In genomic region chr6:27630727-27631613, GRCh38 we compare ENCODE assay signal across 1 cellular context.
TF ChIP-seq lines count a peak whose summit lies in the region.

No MANE protein-coding gene starts in this region.

TF ChIP-seq in HepG2, 621 proteins besides CTCF, POLR2A, EP300 and RAD21 (continued from another document and continues in another):
- no peak for TF ChIP-seq MLXIP (CRISPR knock-in tag; IDR thresholded peaks at IDR 0.05; ENCODE audit: borderline replicate concordance)
- peak; percentile 66; the same call in 1 of the 2 replicates for TF ChIP-seq REPIN1 (CRISPR knock-in tag; IDR thresholded peaks at IDR 0.05; ENCODE audit: borderline replicate concordance, low read depth)
- TF ChIP-seq ZNF75D (CRISPR knock-in tag; IDR thresholded peaks at IDR 0.05; ENCODE audit: borderline replicate concordance), result peak; percentile 90; the same call in 1 of the 2 replicates
- no peak for TF ChIP-seq FOSL1 (CRISPR knock-in tag; IDR thresholded peaks at IDR 0.05; ENCODE audit: borderline replicate concordance)
- TF ChIP-seq ZSCAN12 (CRISPR knock-in tag; IDR thresholded peaks at IDR 0.05), result 0 out of 2 replicates have a peak, but pooled peaks have one; percentile 24
- no peak for TF ChIP-seq KLF13 (CRISPR knock-in tag; IDR thresholded peaks at IDR 0.05)
- TF ChIP-seq MTF2 (CRISPR knock-in tag; IDR thresholded peaks at IDR 0.05; ENCODE audit: borderline replicate concordance), result no peak; the same call in 1 of the 2 replicates
- TF ChIP-seq NR3C1 (CRISPR knock-in tag; IDR thresholded peaks at IDR 0.05), result no peak
- peak; percentile 81; the same call in 1 of the 2 replicates for TF ChIP-seq ZNF556 (CRISPR knock-in tag; IDR thresholded peaks at IDR 0.05; ENCODE audit: borderline replicate concordance)
- no peak for TF ChIP-seq HNF4G (IDR thresholded peaks at IDR 0.05; ENCODE audit: borderline replicate concordance, low read depth, low read length)
- no peak; the same call in 1 of the 2 replicates for TF ChIP-seq HNF4G (CRISPR knock-in tag; IDR thresholded peaks at IDR 0.05; ENCODE audit: borderline replicate concordance, low read depth)
- TF ChIP-seq ZNF224 (CRISPR knock-in tag; IDR thresholded peaks at IDR 0.05), result peak; percentile 89; the same call in 1 of the 2 replicates
- no peak; the same call in 1 of the 2 replicates for TF ChIP-seq ZFP82 (CRISPR knock-in tag; IDR thresholded peaks at IDR 0.05; ENCODE audit: borderline replicate concordance)
- 0 out of 2 replicates have a peak, but pooled peaks have one; percentile 3 for TF ChIP-seq HINFP (CRISPR knock-in tag; IDR thresholded peaks at IDR 0.05; ENCODE audit: low read depth)
- no peak for TF ChIP-seq ZSCAN20 (CRISPR knock-in tag; IDR thresholded peaks at IDR 0.05; ENCODE audit: borderline replicate concordance)
- no peak; the same call in 1 of the 2 replicates for TF ChIP-seq PAXIP1 (CRISPR knock-in tag; conservative IDR thresholded peaks at IDR 0.05)
- TF ChIP-seq ZNF512 (CRISPR knock-in tag; IDR thresholded peaks at IDR 0.05), result 0 out of 2 replicates have a peak, but pooled peaks have one; percentile 36
- no peak for TF ChIP-seq HHEX (CRISPR knock-in tag; IDR thresholded peaks at IDR 0.05)
- TF ChIP-seq ZNF138 (CRISPR knock-in tag; IDR thresholded peaks at IDR 0.05; ENCODE audit: low read depth), result peak; percentile 95
- TF ChIP-seq PBX2 (CRISPR knock-in tag; IDR thresholded peaks at IDR 0.05), result no peak
- TF ChIP-seq ZNF530 (CRISPR knock-in tag; IDR thresholded peaks at IDR 0.05; ENCODE audit: low read depth), result 0 out of 2 replicates have a peak, but pooled peaks have one; percentile 34
- no peak for TF ChIP-seq KDM6A (CRISPR knock-in tag; IDR thresholded peaks at IDR 0.05; ENCODE audit: low read depth)
- peak; percentile 85 for TF ChIP-seq PITX1 (CRISPR knock-in tag; IDR thresholded peaks at IDR 0.05)
- TF ChIP-seq MAX (IDR thresholded peaks at IDR 0.05), result peak; percentile 98
- peak; percentile 88 for TF ChIP-seq THAP9 (CRISPR knock-in tag; IDR thresholded peaks at IDR 0.05; ENCODE audit: borderline replicate concordance)
- peak; percentile 86 for TF ChIP-seq GFI1 (CRISPR knock-in tag; IDR thresholded peaks at IDR 0.05; ENCODE audit: borderline replicate concordance)
- TF ChIP-seq ZFP41 (CRISPR knock-in tag; IDR thresholded peaks at IDR 0.05; ENCODE audit: borderline replicate concordance), result peak; percentile 96; the same call in 1 of the 2 replicates
- no peak for TF ChIP-seq PREB (CRISPR knock-in tag; IDR thresholded peaks at IDR 0.05)
- TF ChIP-seq ZIK1 (CRISPR knock-in tag; IDR thresholded peaks at IDR 0.05; ENCODE audit: borderline replicate concordance, low read depth), result peak; percentile 97
- peak; percentile 40; the same call in 1 of the 2 replicates for TF ChIP-seq ZBTB2 (CRISPR knock-in tag; IDR thresholded peaks at IDR 0.05; ENCODE audit: low read depth)
- TF ChIP-seq JDP2 (CRISPR knock-in tag; IDR thresholded peaks at IDR 0.05; ENCODE audit: borderline replicate concordance), result no peak
- TF ChIP-seq ZSCAN9 (CRISPR knock-in tag; IDR thresholded peaks at IDR 0.05; ENCODE audit: borderline replicate concordance), result peak; percentile 97
- TF ChIP-seq SMAD9 (CRISPR knock-in tag; IDR thresholded peaks at IDR 0.05), result 0 out of 2 replicates have a peak, but pooled peaks have one; percentile 75
- TF ChIP-seq MIXL1 (CRISPR knock-in tag; IDR thresholded peaks at IDR 0.05), result peak; percentile 81; the same call in 1 of the 2 replicates
- no peak for TF ChIP-seq NFE2L2 (IDR thresholded peaks at IDR 0.05; ENCODE audit: low read length)
- TF ChIP-seq ZMAT3 (CRISPR knock-in tag; conservative IDR thresholded peaks at IDR 0.05), result peak; percentile 99
- TF ChIP-seq ZNF225 (CRISPR knock-in tag; IDR thresholded peaks at IDR 0.05), result peak; percentile 77; the same call in 1 of the 2 replicates
- no peak for TF ChIP-seq ZNF503 (CRISPR knock-in tag; IDR thresholded peaks at IDR 0.05)
- peak; percentile 85; the same call in 1 of the 2 replicates for TF ChIP-seq BORCS8-MEF2B (CRISPR knock-in tag; IDR thresholded peaks at IDR 0.05)
